In genomic region chr11:96090711-96091110, GRCh38 we compare ENCODE assay signal across 12 cellular contexts.
DNase-seq lines count a peak whose midpoint lies in the region; ATAC-seq and TF ChIP-seq lines count a peak whose summit lies in the region.
"Had no signal": no experiment of that assay in that cellular context is flagged by ENCODE, and none has a peak within 500 bp of the region (broad histone marks: within the 10 kb centered on the region; RNA-seq: fewer than 3 reads in every experiment).

No MANE protein-coding gene starts in this region.

- H3K9ac ChIP-seq in SK-N-SH (0 out of 2 replicates have a peak overlapping the region, but pooled peaks have one; percentile 2), smooth muscle cell (ENCODE audit: low read depth) (no peak overlapping the region)

- no peak overlapping the region for H2AFZ ChIP-seq in SK-N-SH (ENCODE audit: low read depth)
- H2AFZ ChIP-seq in smooth muscle cell (ENCODE audit: low read depth): no peak overlapping the region

- POLR2A ChIA-PET in SK-N-SH (lab: Yijun Ruan, JAX): no interaction called here

- H4K20me1 ChIP-seq in SK-N-SH (ENCODE audit: insufficient read depth): no peaks in the 10 kb centered on the region
- H4K20me1 ChIP-seq in smooth muscle cell (ENCODE audit: low read depth): peaks cover 14% of the 10 kb centered on the region

- no peak overlapping the region for H3K4me3 ChIP-seq in SK-N-SH (ENCODE audit: low read depth in 2 of 2, low read length in 1 of 2)
- H3K4me3 ChIP-seq in smooth muscle cell: no peak overlapping the region

- CTCF ChIA-PET in SK-N-SH (lab: Yijun Ruan, JAX): interaction anchor here (3.4 kb wide), 1 partner anchor 252 kb away, joined by 12 read pairs; the partner anchor contains the start of gene MAML2

- peak; percentile 56 to 94 for TF ChIP-seq EP300 in SK-N-SH (IDR thresholded peaks at IDR 0.05; ENCODE audit: borderline replicate concordance in 1 of 2, low read depth in 1 of 2, low read length in 1 of 2)

- H3K27me3 ChIP-seq in SK-N-SH (ENCODE audit: insufficient read depth) (no peaks in the 10 kb centered on the region), smooth muscle cell (ENCODE audit: low read depth) (no peaks in the 10 kb centered on the region), foreskin keratinocyte (no peaks in the 10 kb centered on the region)

- H3K36me3 ChIP-seq in SK-N-SH (replicated peaks in 1 of 2; ENCODE audit: control insufficient read depth in 1 of 2, insufficient read depth in 2 of 2, low read length in 1 of 2): peaks cover 8 to 10% of the 10 kb centered on the region in 2 experiments
- H3K36me3 ChIP-seq in smooth muscle cell (ENCODE audit: low read depth): no peaks in the 10 kb centered on the region

- H3K9me2 ChIP-seq in SK-N-SH: no peaks in the 10 kb centered on the region

- H3K4me2 ChIP-seq in SK-N-SH (peak overlapping the region; percentile 24), smooth muscle cell (peak overlapping the region; percentile 70)

- no peak for ATAC-seq in foreskin keratinocyte
- ATAC-seq: Right ventricle myocardium inferior had no signal

- H3F3A ChIP-seq in SK-N-SH (replicated peaks; ENCODE audit: insufficient read depth) (peaks cover 12% of the 10 kb centered on the region), smooth muscle cell (ENCODE audit: low read depth) (peaks cover 8% of the 10 kb centered on the region)

- H3K9me3 ChIP-seq in SK-N-SH (no peaks in the 10 kb centered on the region), smooth muscle cell (replicated peaks; ENCODE audit: low read depth) (no peaks in the 10 kb centered on the region)

- DNase-seq in EH (ENCODE audit: low read depth) (peak; percentile 92), SK-N-SH (no peak), glomerular visceral epithelial cell (ENCODE audit: extremely low spot score) (peak; percentile 50), smooth muscle cell (lab: John Stamatoyannopoulos, UW; ENCODE audit: unreplicated experiment) (no peak), SHP77 (lab: John Stamatoyannopoulos, UW) (no peak), foreskin keratinocyte (no peak), H4 (ENCODE audit: low spot score) (no peak), erythroblast (lab: John Stamatoyannopoulos, UW) (no peak)
- DNase-seq: activated naive CD4-positive, alpha-beta T cell; NCI-H526; stimulated activated naive CD4-positive, alpha-beta T cell treated with Interleukin-2 at 50 U/mL for 16 hours had no signal

- peaks cover 12 to 25% of the 10 kb centered on the region in 2 experiments for H3K4me1 ChIP-seq in SK-N-SH (ENCODE audit: control insufficient read depth in 1 of 2, insufficient read depth in 2 of 2, low read depth in 1 of 2, low read length in 1 of 2)
- H3K4me1 ChIP-seq in smooth muscle cell (ENCODE audit: low read depth): peaks cover 10% of the 10 kb centered on the region
- peaks cover 3% of the 10 kb centered on the region for H3K4me1 ChIP-seq in foreskin keratinocyte

- peak overlapping the region; percentile 77 to 87; a peak in 3 of 4 replicates for H3K27ac ChIP-seq in SK-N-SH (ENCODE audit: low read depth in 2 of 2, low read length in 1 of 2)
- peak overlapping the region; percentile 73 for H3K27ac ChIP-seq in smooth muscle cell (ENCODE audit: low read depth)
- H3K27ac ChIP-seq in foreskin keratinocyte: no peak overlapping the region

- H3K79me2 ChIP-seq in SK-N-SH (ENCODE audit: insufficient read depth) (peaks cover 81% of the 10 kb centered on the region), smooth muscle cell (ENCODE audit: low read depth) (peaks cover 63% of the 10 kb centered on the region)

- no peak for TF ChIP-seq POLR2A in erythroblast (IDR thresholded peaks at IDR 0.05; ENCODE audit: low read length)

- no peak for TF ChIP-seq RAD21 in SK-N-SH (IDR thresholded peaks at IDR 0.05; ENCODE audit: low read length)

- WGBS in SK-N-SH (ENCODE audit: low lambda C conversion rate): 19% methylated on average over 5 of the region's 5 CpGs
- WGBS in smooth muscle cell (ENCODE audit: low lambda C conversion rate): 18% methylated on average over 5 of the region's 5 CpGs

- TF ChIP-seq CTCF in SK-N-SH (IDR thresholded peaks at IDR 0.05) (no peak), smooth muscle cell (IDR thresholded peaks at IDR 0.05; ENCODE audit: borderline replicate concordance, insufficient read depth, poor library complexity, severe bottlenecking) (no peak), foreskin keratinocyte (conservative IDR thresholded peaks at IDR 0.05) (no peak)

TF ChIP-seq in SK-N-SH, 30 proteins besides CTCF, POLR2A, EP300 and RAD21:
- peak; percentile 61; the same call in 1 of the 2 replicates for TF ChIP-seq POLR2AphosphoS5 (IDR thresholded peaks at IDR 0.05; ENCODE audit: low read depth, low read length)
- peak; percentile 96 for TF ChIP-seq TCF12 (IDR thresholded peaks at IDR 0.05)
- 0 out of 2 replicates have a peak, but pooled peaks have one; percentile 45 for TF ChIP-seq SIN3A (IDR thresholded peaks at IDR 0.05; ENCODE audit: borderline replicate concordance, low read depth, low read length)
- 0 out of 2 replicates have a peak, but pooled peaks have one; percentile 12 for TF ChIP-seq REST (IDR thresholded peaks at IDR 0.05; ENCODE audit: low read depth, low read length)
- no peak for TF ChIP-seq ELF1 (IDR thresholded peaks at IDR 0.05)
- TF ChIP-seq RXRA (IDR thresholded peaks at IDR 0.05; ENCODE audit: borderline replicate concordance, low read depth): peak; percentile 91
- no peak for TF ChIP-seq NRF1 (IDR thresholded peaks at IDR 0.05; ENCODE audit: low read depth, low read length)
- peak; percentile 84 for TF ChIP-seq NFIC (IDR thresholded peaks at IDR 0.05; ENCODE audit: borderline replicate concordance)
- TF ChIP-seq FOXM1 (IDR thresholded peaks at IDR 0.05; ENCODE audit: low read depth): peak; percentile 81; the same call in 1 of the 2 replicates
- peak; percentile 40; the same call in 1 of the 2 replicates for TF ChIP-seq FOSL2 (IDR thresholded peaks at IDR 0.05; ENCODE audit: borderline replicate concordance, low read depth)
- peak; percentile 36; the same call in 1 of the 2 replicates for TF ChIP-seq MEF2A (IDR thresholded peaks at IDR 0.05; ENCODE audit: borderline replicate concordance, low read depth)
- peak; percentile 79 for TF ChIP-seq JUND (IDR thresholded peaks at IDR 0.05)
- TF ChIP-seq PBX3 (IDR thresholded peaks at IDR 0.05): peak; percentile 93
- TF ChIP-seq MAX (IDR thresholded peaks at IDR 0.05; ENCODE audit: low read depth): no peak
- TF ChIP-seq RFX5 (IDR thresholded peaks at IDR 0.05; ENCODE audit: low read length): no peak
- no peak for TF ChIP-seq GATA2 (CRISPR knock-in tag; IDR thresholded peaks at IDR 0.05)
- peak; percentile 94 for TF ChIP-seq TEAD4 (IDR thresholded peaks at IDR 0.05; ENCODE audit: borderline replicate concordance, insufficient read depth)

Comparison
In these comparisons a context has a peak if more than half of its experiments do, and no peak if none do; other contexts are left out.
1. DNase-seq: peak in EH (single experiment) and glomerular visceral epithelial cell (single experiment); none in SK-N-SH (single experiment), smooth muscle cell (single experiment), SHP77 (0 of 2), foreskin keratinocyte (0 of 2), H4 (single experiment) and erythroblast (0 of 2).